In the genomic region with DNA sequence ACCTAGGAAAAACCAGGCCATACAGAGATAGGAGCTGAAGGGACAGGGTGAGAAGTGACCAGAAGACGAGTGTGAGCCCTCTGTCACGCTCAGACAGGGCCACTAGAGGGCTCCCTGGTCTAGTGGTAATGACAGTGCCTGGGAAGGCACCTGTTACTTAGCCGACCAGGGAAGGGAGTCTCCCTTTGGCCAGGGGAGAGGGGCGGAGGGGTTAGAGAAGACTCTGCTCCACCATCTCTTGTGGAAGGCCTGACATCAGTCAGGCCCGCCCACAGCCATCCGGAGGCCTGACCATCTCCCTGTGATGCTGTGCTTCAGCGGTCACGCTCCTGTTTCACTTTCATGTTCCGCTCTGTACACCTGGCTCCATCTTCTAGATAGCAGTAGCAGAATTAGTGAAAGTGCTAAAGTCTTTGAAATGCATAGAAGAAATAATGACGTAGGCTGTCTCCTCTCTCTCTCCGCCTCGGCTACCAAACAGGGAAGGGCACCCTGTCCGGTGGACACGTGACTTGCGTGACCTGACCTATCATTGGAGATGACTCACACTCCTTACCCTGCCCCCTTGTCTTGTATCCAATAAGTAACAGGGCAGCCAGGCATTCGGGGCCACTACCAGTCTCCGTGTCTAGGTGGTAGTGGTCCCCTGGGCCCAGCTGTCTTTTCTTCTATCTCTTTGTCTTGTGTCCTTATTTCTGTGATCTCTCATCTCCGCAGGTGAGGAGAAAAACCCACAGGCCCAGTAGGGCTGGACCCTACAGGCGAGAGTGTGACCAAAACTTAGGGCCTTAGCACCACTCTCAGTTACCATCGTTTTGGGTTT, we compare ENCODE assay signal across 8 cellular contexts. TPM values are rescaled to one million over a fixed set of nuclear protein-coding genes. Genes with fewer than 3 reads are reported as not detected.
DNase-seq lines count a peak whose midpoint lies in the region; ATAC-seq and TF ChIP-seq lines count a peak whose summit lies in the region.

No MANE protein-coding gene starts in this region.

- H3K4me1 ChIP-seq in cardiac muscle cell (ENCODE audit: low read depth): no peaks in the 10 kb centered on the region

- H3K27me3 Mint-ChIP-seq in activated naive CD4-positive, alpha-beta T cell treated with anti-CD3 and anti-CD28 coated beads for 36 hours (ENCODE audit: low read depth): no peaks in the 10 kb centered on the region

- no peaks in the 10 kb centered on the region for H3K9me3 ChIP-seq in cardiac muscle cell (ENCODE audit: low read depth)

- H3K36me3 ChIP-seq in cardiac muscle cell: no peaks in the 10 kb centered on the region

- peaks cover 31% of the 10 kb centered on the region for H3K4me1 Mint-ChIP-seq in activated naive CD4-positive, alpha-beta T cell treated with anti-CD3 and anti-CD28 coated beads for 36 hours (ENCODE audit: low read depth)

- peak overlapping the region; percentile 54 for H3K27ac Mint-ChIP-seq in activated naive CD4-positive, alpha-beta T cell treated with anti-CD3 and anti-CD28 coated beads for 36 hours

- H3K4me3 Mint-ChIP-seq in activated naive CD4-positive, alpha-beta T cell treated with anti-CD3 and anti-CD28 coated beads for 36 hours: peak overlapping the region; percentile 28

- CTCF ChIA-PET in activated naive CD4-positive, alpha-beta T cell treated with anti-CD3 and anti-CD28 coated beads for 36 hours (lab: Charles Lee): interaction anchor here (0.7 to 2.9 kb wide), 10 partner anchors 8 to 94 kb away, joined by 3 to 14 read pairs (median 3); no protein-coding TSS in a partner anchor

- peak; percentile 74 for TF ChIP-seq CTCF in cardiac muscle cell (IDR thresholded peaks at IDR 0.05; ENCODE audit: low read depth, low read length)

- intact Hi-C loops in activated naive CD4-positive, alpha-beta T cell treated with anti-CD3 and anti-CD28 coated beads for 36 hours (cut with micrococcal nuclease): loop anchor here (1.0 to 2.0 kb wide), 10 partner anchors 27 to 833 kb away; a partner anchor contains a TSS

- DNase-seq in COR-L47 (lab: John Stamatoyannopoulos, UW) (peak; percentile 62), RPMI8226 (peak; percentile 86), cardiac muscle cell (ENCODE audit: low read depth in 1 of 2, low spot score in 1 of 2) (peak; percentile 58 to 75), putamen (ENCODE audit: low spot score) (peak; percentile 32), HPDE6-E6E7 (ENCODE audit: extremely low spot score) (no peak)
- peak; percentile 91 for DNase-seq in activated naive CD4-positive, alpha-beta T cell treated with anti-CD3 and anti-CD28 coated beads for 36 hours

- peaks cover 4% of the 10 kb centered on the region for H3K36me3 Mint-ChIP-seq in activated naive CD4-positive, alpha-beta T cell treated with anti-CD3 and anti-CD28 coated beads for 36 hours (ENCODE audit: low read depth)

- ATAC-seq in GM19372 (IDR thresholded peaks at IDR 0.05; ENCODE audit: low read depth, unreplicated experiment) (peak; percentile 93), HG03460 (IDR thresholded peaks at IDR 0.05; ENCODE audit: unreplicated experiment) (peak; percentile 91)

- no peak overlapping the region for H3K27ac ChIP-seq in cardiac muscle cell

- peaks cover 10% of the 10 kb centered on the region for H3K27me3 ChIP-seq in cardiac muscle cell

- H3K9me3 Mint-ChIP-seq in activated naive CD4-positive, alpha-beta T cell treated with anti-CD3 and anti-CD28 coated beads for 36 hours: peaks cover 7% of the 10 kb centered on the region

- H3K4me3 ChIP-seq in cardiac muscle cell: no peak overlapping the region

RNA-seq across cellular contexts. Expression of a gene that starts 26.7 kb away (rescaled TPM):
- total RNA-seq in activated naive CD4-positive, alpha-beta T cell treated with anti-CD3 and anti-CD28 coated beads for 36 hours: not detected
- total RNA-seq in cardiac muscle cell: not detected in 2 replicates
- polyA plus RNA-seq in cardiac muscle cell: not detected in 2 replicates

RNA-seq across cellular contexts. Expression of a gene that starts 26.8 kb away (rescaled TPM):
- total RNA-seq in activated naive CD4-positive, alpha-beta T cell treated with anti-CD3 and anti-CD28 coated beads for 36 hours: 10 to 100 TPM; 91.6 to 94.1 TPM
- total RNA-seq in cardiac muscle cell: 27.4 and 38.6 TPM in 2 replicates
- polyA plus RNA-seq in cardiac muscle cell: 9.7 and 11.4 TPM in 2 replicates
